Comparison of ENCODE assay signal across 1 cellular context in the genomic region with DNA sequence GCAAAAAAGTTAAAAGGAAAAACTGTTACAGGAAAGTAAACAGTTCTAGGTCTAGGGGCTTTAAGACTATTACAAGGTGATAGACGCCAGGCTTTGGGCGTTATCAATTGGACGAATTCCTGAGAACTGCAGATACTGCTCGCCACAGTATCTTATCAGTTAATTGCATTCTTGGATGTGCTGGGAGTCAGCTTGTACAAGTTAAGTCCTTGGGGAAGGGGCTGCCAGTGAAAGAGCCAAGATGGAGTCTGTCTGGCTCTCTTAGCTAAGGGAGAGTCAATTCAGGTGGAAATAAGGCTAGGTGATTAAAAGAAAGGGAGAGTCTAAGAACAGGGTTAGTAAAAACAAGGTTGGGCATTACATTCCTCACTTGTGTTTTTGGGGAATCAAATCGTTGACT.
TF ChIP-seq lines count a peak whose summit lies in the region.
"Not testable (repeated sequence)": the region's sequence is repeated elsewhere in the genome, so short reads cannot be mapped to it uniquely, and the experiment has no call there.

No MANE protein-coding gene starts in this region.

TF ChIP-seq in K562, 482 proteins besides CTCF, POLR2A, EP300 and RAD21 (continued from another document):
- TF ChIP-seq, protein P1, sequence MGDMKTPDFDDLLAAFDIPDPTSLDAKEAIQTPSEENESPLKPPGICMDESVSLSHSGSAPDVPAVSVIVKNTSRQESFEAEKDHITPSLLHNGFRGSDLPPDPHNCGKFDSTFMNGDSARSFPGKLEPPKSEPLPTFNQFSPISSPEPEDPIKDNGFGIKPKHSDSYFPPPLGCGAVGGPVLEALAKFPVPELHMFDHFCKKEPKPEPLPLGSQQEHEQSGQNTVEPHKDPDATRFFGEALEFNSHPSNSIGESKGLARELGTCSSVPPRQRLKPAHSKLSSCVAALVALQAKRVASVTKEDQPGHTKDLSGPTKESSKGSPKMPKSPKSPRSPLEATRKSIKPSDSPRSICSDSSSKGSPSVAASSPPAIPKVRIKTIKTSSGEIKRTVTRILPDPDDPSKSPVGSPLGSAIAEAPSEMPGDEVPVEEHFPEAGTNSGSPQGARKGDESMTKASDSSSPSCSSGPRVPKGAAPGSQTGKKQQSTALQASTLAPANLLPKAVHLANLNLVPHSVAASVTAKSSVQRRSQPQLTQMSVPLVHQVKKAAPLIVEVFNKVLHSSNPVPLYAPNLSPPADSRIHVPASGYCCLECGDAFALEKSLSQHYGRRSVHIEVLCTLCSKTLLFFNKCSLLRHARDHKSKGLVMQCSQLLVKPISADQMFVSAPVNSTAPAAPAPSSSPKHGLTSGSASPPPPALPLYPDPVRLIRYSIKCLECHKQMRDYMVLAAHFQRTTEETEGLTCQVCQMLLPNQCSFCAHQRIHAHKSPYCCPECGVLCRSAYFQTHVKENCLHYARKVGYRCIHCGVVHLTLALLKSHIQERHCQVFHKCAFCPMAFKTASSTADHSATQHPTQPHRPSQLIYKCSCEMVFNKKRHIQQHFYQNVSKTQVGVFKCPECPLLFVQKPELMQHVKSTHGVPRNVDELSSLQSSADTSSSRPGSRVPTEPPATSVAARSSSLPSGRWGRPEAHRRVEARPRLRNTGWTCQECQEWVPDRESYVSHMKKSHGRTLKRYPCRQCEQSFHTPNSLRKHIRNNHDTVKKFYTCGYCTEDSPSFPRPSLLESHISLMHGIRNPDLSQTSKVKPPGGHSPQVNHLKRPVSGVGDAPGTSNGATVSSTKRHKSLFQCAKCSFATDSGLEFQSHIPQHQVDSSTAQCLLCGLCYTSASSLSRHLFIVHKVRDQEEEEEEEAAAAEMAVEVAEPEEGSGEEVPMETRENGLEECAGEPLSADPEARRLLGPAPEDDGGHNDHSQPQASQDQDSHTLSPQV (IDR thresholded peaks at IDR 0.05) = peak; percentile 61
- TF ChIP-seq, protein P2, sequence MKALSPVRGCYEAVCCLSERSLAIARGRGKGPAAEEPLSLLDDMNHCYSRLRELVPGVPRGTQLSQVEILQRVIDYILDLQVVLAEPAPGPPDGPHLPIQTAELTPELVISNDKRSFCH (CRISPR knock-in tag; IDR thresholded peaks at IDR 0.05) = not testable (repeated sequence)
- TF ChIP-seq, protein P2 (tag; IDR thresholded peaks at IDR 0.05) = peak; percentile 60; the same call in 1 of the 2 replicates
- peak; percentile 44; the same call in 1 of the 2 replicates for TF ChIP-seq CXXC5 (CRISPR knock-in tag; IDR thresholded peaks at IDR 0.05)
- TF ChIP-seq, protein P3, sequence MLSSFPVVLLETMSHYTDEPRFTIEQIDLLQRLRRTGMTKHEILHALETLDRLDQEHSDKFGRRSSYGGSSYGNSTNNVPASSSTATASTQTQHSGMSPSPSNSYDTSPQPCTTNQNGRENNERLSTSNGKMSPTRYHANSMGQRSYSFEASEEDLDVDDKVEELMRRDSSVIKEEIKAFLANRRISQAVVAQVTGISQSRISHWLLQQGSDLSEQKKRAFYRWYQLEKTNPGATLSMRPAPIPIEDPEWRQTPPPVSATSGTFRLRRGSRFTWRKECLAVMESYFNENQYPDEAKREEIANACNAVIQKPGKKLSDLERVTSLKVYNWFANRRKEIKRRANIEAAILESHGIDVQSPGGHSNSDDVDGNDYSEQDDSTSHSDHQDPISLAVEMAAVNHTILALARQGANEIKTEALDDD (IDR thresholded peaks at IDR 0.05) = 0 out of 2 replicates have a peak, but pooled peaks have one; percentile 10
- TF ChIP-seq ARID1B (IDR thresholded peaks at IDR 0.05) = peak; percentile 25; the same call in 1 of the 2 replicates
- TF ChIP-seq CBFA2T3 (IDR thresholded peaks at IDR 0.05) = peak; percentile 24; the same call in 1 of the 2 replicates
- peak; percentile 76 for TF ChIP-seq ZBTB17 (CRISPR knock-in tag; IDR thresholded peaks at IDR 0.05)
- peak; percentile 88; the same call in 1 of the 2 replicates for TF ChIP-seq ZNF583 (CRISPR knock-in tag; IDR thresholded peaks at IDR 0.05)
- TF ChIP-seq, protein P4, sequence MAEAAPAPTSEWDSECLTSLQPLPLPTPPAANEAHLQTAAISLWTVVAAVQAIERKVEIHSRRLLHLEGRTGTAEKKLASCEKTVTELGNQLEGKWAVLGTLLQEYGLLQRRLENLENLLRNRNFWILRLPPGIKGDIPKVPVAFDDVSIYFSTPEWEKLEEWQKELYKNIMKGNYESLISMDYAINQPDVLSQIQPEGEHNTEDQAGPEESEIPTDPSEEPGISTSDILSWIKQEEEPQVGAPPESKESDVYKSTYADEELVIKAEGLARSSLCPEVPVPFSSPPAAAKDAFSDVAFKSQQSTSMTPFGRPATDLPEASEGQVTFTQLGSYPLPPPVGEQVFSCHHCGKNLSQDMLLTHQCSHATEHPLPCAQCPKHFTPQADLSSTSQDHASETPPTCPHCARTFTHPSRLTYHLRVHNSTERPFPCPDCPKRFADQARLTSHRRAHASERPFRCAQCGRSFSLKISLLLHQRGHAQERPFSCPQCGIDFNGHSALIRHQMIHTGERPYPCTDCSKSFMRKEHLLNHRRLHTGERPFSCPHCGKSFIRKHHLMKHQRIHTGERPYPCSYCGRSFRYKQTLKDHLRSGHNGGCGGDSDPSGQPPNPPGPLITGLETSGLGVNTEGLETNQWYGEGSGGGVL (CRISPR knock-in tag; IDR thresholded peaks at IDR 0.05) = peak; percentile 21; the same call in 1 of the 2 replicates
- peak; percentile 72; the same call in 1 of the 2 replicates for TF ChIP-seq SMAD3 (CRISPR knock-in tag; conservative IDR thresholded peaks at IDR 0.05)
- TF ChIP-seq ZNF311 (CRISPR knock-in tag; IDR thresholded peaks at IDR 0.05) = peak; percentile 93
- peak; percentile 69 for TF ChIP-seq ZFP1 (CRISPR knock-in tag; IDR thresholded peaks at IDR 0.05)
- TF ChIP-seq CTBP1 (IDR thresholded peaks at IDR 0.05; ENCODE audit: borderline replicate concordance) = peak; percentile 53; the same call in 1 of the 2 replicates
- TF ChIP-seq, protein P5, sequence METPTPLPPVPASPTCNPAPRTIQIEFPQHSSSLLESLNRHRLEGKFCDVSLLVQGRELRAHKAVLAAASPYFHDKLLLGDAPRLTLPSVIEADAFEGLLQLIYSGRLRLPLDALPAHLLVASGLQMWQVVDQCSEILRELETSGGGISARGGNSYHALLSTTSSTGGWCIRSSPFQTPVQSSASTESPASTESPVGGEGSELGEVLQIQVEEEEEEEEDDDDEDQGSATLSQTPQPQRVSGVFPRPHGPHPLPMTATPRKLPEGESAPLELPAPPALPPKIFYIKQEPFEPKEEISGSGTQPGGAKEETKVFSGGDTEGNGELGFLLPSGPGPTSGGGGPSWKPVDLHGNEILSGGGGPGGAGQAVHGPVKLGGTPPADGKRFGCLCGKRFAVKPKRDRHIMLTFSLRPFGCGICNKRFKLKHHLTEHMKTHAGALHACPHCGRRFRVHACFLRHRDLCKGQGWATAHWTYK (CRISPR knock-in tag; IDR thresholded peaks at IDR 0.05) = peak; percentile 93
- TF ChIP-seq DMBX1 (CRISPR knock-in tag; IDR thresholded peaks at IDR 0.05; ENCODE audit: borderline replicate concordance) = peak; percentile 76
- TF ChIP-seq NR4A1 (CRISPR knock-in tag; IDR thresholded peaks at IDR 0.05) = not testable (repeated sequence)
- TF ChIP-seq NR4A1 (tag; IDR thresholded peaks at IDR 0.05) = peak; percentile 81
- peak in 1 of 2 experiments; percentile 76; a peak in 2 of 4 replicates for TF ChIP-seq TEAD1 (CRISPR knock-in tag; IDR thresholded peaks at IDR 0.05)
